Comparison of ENCODE assay signal across 8 cellular contexts in genomic region chr19:1605236-1606137, GRCh38. TPM values are rescaled to one million over a fixed set of nuclear protein-coding genes. Genes with fewer than 3 reads are reported as not detected.
DNase-seq lines count a peak whose midpoint lies in the region; ATAC-seq and TF ChIP-seq lines count a peak whose summit lies in the region.

UQCR11 (minus strand) TSS chr19:1605462; CDS start chr19:1605409, 53 bp downstream.

- H3K27ac Mint-ChIP-seq in activated naive CD4-positive, alpha-beta T cell treated with anti-CD3 and anti-CD28 coated beads, Interleukin-2, amount 50 U/mL, for 72 hours, result peak within 1 kb of the TSS; percentile 94 to 97

- H3K27ac ChIP-seq in testis, result peak within 1 kb of the TSS; percentile 79 to 89

- DNase-seq in GM10266 (ENCODE audit: extremely low spot score) (peak; percentile 99), NCI-H1092 treated with DMSO at 0.1 percent for 48 hours (lab: John Stamatoyannopoulos, UW) (peak; percentile 98), SKM-1 (lab: John Stamatoyannopoulos, UW; ENCODE audit: unreplicated experiment) (peak; percentile 89), glomerular endothelial cell (ENCODE audit: extremely low read depth, low read depth, low spot score) (peak; percentile 76), omental fat pad (ENCODE audit: low spot score) (peak; percentile 77), testis (peak; percentile 98)
- peak; percentile 91 to 95 for DNase-seq in activated naive CD4-positive, alpha-beta T cell treated with anti-CD3 and anti-CD28 coated beads, Interleukin-2, amount 50 U/mL, for 72 hours (ENCODE audit: low spot score in 2 of 2)

- no peak for TF ChIP-seq POLR2A in testis (IDR thresholded peaks at IDR 0.05)

- peak; percentile 82 for ATAC-seq in HG02610 (IDR thresholded peaks at IDR 0.05; ENCODE audit: unreplicated experiment)
- ATAC-seq in activated naive CD4-positive, alpha-beta T cell treated with anti-CD3 and anti-CD28 coated beads, Interleukin-2, amount 50 U/mL, for 72 hours, result peak; percentile 89 to 92
- ATAC-seq in omental fat pad (ENCODE audit: low FRiP score), result peak; percentile 93

- H3K9me3 Mint-ChIP-seq in activated naive CD4-positive, alpha-beta T cell treated with anti-CD3 and anti-CD28 coated beads, Interleukin-2, amount 50 U/mL, for 72 hours, result no peaks in the 10 kb centered on the region

- H3K36me3 Mint-ChIP-seq in activated naive CD4-positive, alpha-beta T cell treated with anti-CD3 and anti-CD28 coated beads, Interleukin-2, amount 50 U/mL, for 72 hours, result peaks cover 0 to 13% of the 10 kb centered on the region in 2 donors

- H3K4me1 ChIP-seq in testis, result peaks cover 35% of the 10 kb centered on the region

- H3K9me3 ChIP-seq in testis, result no peaks in the 10 kb centered on the region

- no peaks in the 10 kb centered on the region for H3K27me3 ChIP-seq in testis

- H3K36me3 ChIP-seq in testis (ENCODE audit: low read depth, missing control alignments), result no peaks in the 10 kb centered on the region

- H3K4me3 ChIP-seq in testis, result peak within 1 kb of the TSS; percentile 96

- intact Hi-C loops in testis (cut with DNase I; ENCODE audit: low total_unique reads), result no loop called here

- peak; percentile 71 for TF ChIP-seq CTCF in GM10266 (IDR thresholded peaks at IDR 0.05; ENCODE audit: control insufficient read depth, insufficient read depth, low read depth, missing control alignments)
- no peak for TF ChIP-seq CTCF in omental fat pad (IDR thresholded peaks at IDR 0.05)
- peak; percentile 43 to 67 (median 57) for TF ChIP-seq CTCF in testis (IDR thresholded peaks at IDR 0.05)

- 1% methylated on average over 21 to 63 of the region's 79 CpGs for WGBS in testis, 2 donors

RNA-seq across cellular contexts. Expression of gene UQCR11, which starts in this region (rescaled TPM):
- total RNA-seq in activated naive CD4-positive, alpha-beta T cell treated with anti-CD3 and anti-CD28 coated beads, Interleukin-2, amount 50 U/mL, for 72 hours, result 100 to 1,000 TPM; 163 to 193 TPM
- 63.1 and 97.0 TPM in 2 replicates for total RNA-seq in glomerular endothelial cell
- total RNA-seq in omental fat pad, result 10 to 100 TPM; 56.6 to 83.2 (median 64.6) TPM
- 10 to 100 TPM; 45.8 to 60.8 TPM for total RNA-seq in testis
- 105 TPM for polyA plus RNA-seq in testis (ENCODE audit: insufficient read depth, low read depth, low replicate concordance)

Comparison
In these comparisons a context has a peak if more than half of its experiments do, and no peak if none do; other contexts are left out.
1. Peak in every context shown above with its lines: DNase-seq, ATAC-seq, H3K4me3 ChIP-seq and H3K27ac ChIP-seq.
2. CTCF ChIP-seq: peak in GM10266 (single experiment) and testis (3 of 3); none in omental fat pad (0 of 3).